8 cellular contexts compared by ENCODE assay signal in genomic region chr16:89995475-89996177, GRCh38. TPM values are rescaled to one million over a fixed set of nuclear protein-coding genes. Genes with fewer than 3 reads are reported as not detected.
A peak's percentile ranks its signal among the peaks of the same experiment; 100 is the strongest.
DNase-seq lines count a peak whose midpoint lies in the region; TF ChIP-seq lines count a peak whose summit lies in the region.
"Not testable (repeated sequence)": the region's sequence is repeated elsewhere in the genome, so short reads cannot be mapped to it uniquely, and the experiment has no call there.

No MANE protein-coding gene starts in this region.

- H3K4me3 ChIP-seq in HFF-Myc (replicated peaks; ENCODE audit: low read depth, low read length); OCI-LY7 (ENCODE audit: low read depth, low read length, poor library complexity, severe bottlenecking); esophagus squamous epithelium: not testable (repeated sequence)
- peak overlapping the region; percentile 33 for H3K4me3 ChIP-seq in adipocyte (ENCODE audit: low read length)

- peak overlapping the region; percentile 51 for H3K27ac ChIP-seq in OCI-LY7 (ENCODE audit: low read depth, low read length, poor library complexity, severe bottlenecking)
- peak overlapping the region; percentile 71 to 94 (median 84) for H3K27ac ChIP-seq in esophagus squamous epithelium

- not testable (repeated sequence) for H3K79me2 ChIP-seq in OCI-LY7 (ENCODE audit: insufficient read depth, low read depth, low read length)

- POLR2A ChIA-PET in OCI-LY7 (lab: Charles Lee), result not testable (repeated sequence)

- H3K9me3 ChIP-seq in OCI-LY7 (ENCODE audit: low read length) (peaks cover 21% of the 10 kb centered on the region), adipocyte (ENCODE audit: control insufficient read depth, low read length) (peaks cover 23% of the 10 kb centered on the region), esophagus squamous epithelium (peaks cover 0 to 18% (median 10%) of the 10 kb centered on the region in 3 donors)

- not testable (repeated sequence) for BruUV-seq in OCI-LY7 (replicated peaks; lab: Mats Ljungman, UMichigan)

- not testable (repeated sequence) for TF ChIP-seq CTCF in HFF-Myc (IDR thresholded peaks at IDR 0.05; ENCODE audit: low read depth, low read length, missing control alignments); OCI-LY7 (conservative IDR thresholded peaks at IDR 0.05; ENCODE audit: low read length); esophagus squamous epithelium (IDR thresholded peaks at IDR 0.05)

- H3K4me1 ChIP-seq in OCI-LY7 (ENCODE audit: insufficient read depth, low read length, poor library complexity, severe bottlenecking); esophagus squamous epithelium: not testable (repeated sequence)
- peaks cover 13% of the 10 kb centered on the region for H3K4me1 ChIP-seq in adipocyte (ENCODE audit: control insufficient read depth, insufficient read depth, low read length)

- 36 to 80% methylated on average over 1 to 3 of the region's 7 CpGs for WGBS in esophagus squamous epithelium, 2 donors

- H3K36me3 ChIP-seq in OCI-LY7 (ENCODE audit: insufficient read depth, low read length) (peaks cover 74% of the 10 kb centered on the region), adipocyte (ENCODE audit: control insufficient read depth, insufficient read depth, low read length, severe bottlenecking) (peaks cover 50% of the 10 kb centered on the region), esophagus squamous epithelium (peaks cover 12 to 75% (median 17%) of the 10 kb centered on the region in 3 donors)

- H3K27me3 ChIP-seq in adipocyte (replicated peaks; ENCODE audit: control insufficient read depth, insufficient read depth, low read length); esophagus squamous epithelium: not testable (repeated sequence)

- not testable (repeated sequence) for H4K20me1 ChIP-seq in OCI-LY7 (ENCODE audit: insufficient read depth, low read length)

- CTCF ChIA-PET in OCI-LY7 (lab: Charles Lee; ENCODE audit: unreplicated experiment), result not testable (repeated sequence)

- H3K4me2 ChIP-seq in OCI-LY7 (ENCODE audit: low read length), result not testable (repeated sequence)

- not testable (repeated sequence) for H3K9ac ChIP-seq in adipocyte (ENCODE audit: low read length)

- not testable (repeated sequence) for H2AFZ ChIP-seq in OCI-LY7 (ENCODE audit: low read length)

- intact Hi-C loops in OCI-LY7 (cut with micrococcal nuclease; ENCODE audit: unreplicated experiment); esophagus squamous epithelium (cut with DNase I): not testable (repeated sequence)

- not testable (repeated sequence) for H3K9me2 ChIP-seq in OCI-LY7 (ENCODE audit: insufficient read depth, low read length)

- TF ChIP-seq POLR2A in esophagus squamous epithelium (IDR thresholded peaks at IDR 0.05), result not testable (repeated sequence)

- DNase-seq in AG08395 (ENCODE audit: low spot score) (peak; percentile 13), HFF-Myc (ENCODE audit: extremely low read depth, low read depth) (peak; percentile 72), OCI-LY7 (ENCODE audit: low spot score) (peak; percentile 24), adipocyte (ENCODE audit: low read depth) (peak; percentile 73), myocyte (ENCODE audit: low read depth) (peak; percentile 46)
- DNase-seq in activated CD4-positive, alpha-beta T cell treated with anti-CD3 and anti-CD28 coated beads for 48 hours, result peak; percentile 73
- not testable (repeated sequence) for DNase-seq in esophagus squamous epithelium (lab: John Stamatoyannopoulos, UW)
- DNase-seq in stimulated activated CD4-positive, alpha-beta T cell treated with anti-CD3 and anti-CD28 coated beads, Interleukin-4, amount 100 ng/mL, for 48 hours (ENCODE audit: low read depth in 2 of 2), result peak; percentile 41 to 43

RNA-seq across cellular contexts. Expression of gene DBNDD1, which starts 23.6 kb away (rescaled TPM):
- total RNA-seq in OCI-LY7 (2014; rRNA removed; shearing (Covaris generic)), result 0.98 and 1.1 TPM in 2 replicates
- 0.57 and 0.85 TPM in 2 replicates for total RNA-seq in OCI-LY7 (2022)
- total RNA-seq in esophagus squamous epithelium, result 10 to 100 TPM in 2 of 4 donors, 1 to 10 TPM in 2; 5.8 to 29.2 (median 12.7) TPM
- total RNA-seq in myocyte, result 56.5 and 66.6 TPM in 2 replicates
- 19.8 TPM for polyA plus RNA-seq in myocyte (2012)

RNA-seq across cellular contexts. Expression of gene DEF8, which starts 47.1 kb away (rescaled TPM):
- total RNA-seq in OCI-LY7 (2014; rRNA removed; shearing (Covaris generic)), result 222 and 292 TPM in 2 replicates
- 295 and 380 TPM in 2 replicates for total RNA-seq in OCI-LY7 (2022)
- total RNA-seq in esophagus squamous epithelium, result 10 to 100 TPM; 43.5 to 63.0 (median 52.4) TPM
- 92.0 and 94.7 TPM in 2 replicates for total RNA-seq in myocyte
- 77.8 TPM for polyA plus RNA-seq in myocyte (2012)
